Comparison of ENCODE assay signal across 8 cellular contexts in genomic region chr11:65415499-65416340, GRCh38. TPM values are rescaled to one million over a fixed set of nuclear protein-coding genes. Genes with fewer than 3 reads are reported as not detected.
A peak's percentile ranks its signal among the peaks of the same experiment; 100 is the strongest.
DNase-seq lines count a peak whose midpoint lies in the region; ATAC-seq and TF ChIP-seq lines count a peak whose summit lies in the region.

No MANE protein-coding gene starts in this region.

- ATAC-seq in gastroesophageal sphincter (no peak), HG02938 (IDR thresholded peaks at IDR 0.05; ENCODE audit: unreplicated experiment) (no peak), GM21447 (IDR thresholded peaks at IDR 0.05; ENCODE audit: unreplicated experiment) (no peak)

- H3K27ac ChIP-seq in WERI-Rb-1: peak overlapping the region; percentile 67
- peak overlapping the region in 3 of 4 donors; percentile 97 to 100 (median 99) for H3K27ac ChIP-seq in gastroesophageal sphincter
- peak overlapping the region; percentile 97 to 100 (median 100) for H3K27ac ChIP-seq in sigmoid colon

- TF ChIP-seq EP300 in gastroesophageal sphincter (IDR thresholded peaks at IDR 0.05): no peak
- TF ChIP-seq EP300 in sigmoid colon (IDR thresholded peaks at IDR 0.05): no peak

- H3K36me3 ChIP-seq in WERI-Rb-1 (peaks cover 10% of the 10 kb centered on the region), gastroesophageal sphincter (peaks cover 0 to 28% of the 10 kb centered on the region in 2 donors), sigmoid colon (peaks cover 0 to 19% (median 10%) of the 10 kb centered on the region in 4 donors)

- in situ Hi-C loops in GM13976 (cut with MboI; ENCODE audit: low sequenced_read_pairs, unreplicated experiment): no loop called here

- no peaks in the 10 kb centered on the region for H3K9me3 ChIP-seq in WERI-Rb-1 (ENCODE audit: severe bottlenecking)
- no peaks in the 10 kb centered on the region for H3K9me3 ChIP-seq in gastroesophageal sphincter
- no peaks in the 10 kb centered on the region for H3K9me3 ChIP-seq in sigmoid colon

- intact Hi-C loops in sigmoid colon (cut with DNase I): loop anchor here (1.0 kb wide), 2 partner anchors 54 to 95 kb away; no protein-coding TSS in a partner anchor

- peak overlapping the region; percentile 24 for H3K4me3 ChIP-seq in WERI-Rb-1 (ENCODE audit: low read depth, low read length)
- peak overlapping the region in 1 of 2 donors; percentile 81 for H3K4me3 ChIP-seq in gastroesophageal sphincter
- peak overlapping the region; percentile 12 to 88 (median 52) for H3K4me3 ChIP-seq in sigmoid colon

- no peak for TF ChIP-seq POLR2A in gastroesophageal sphincter (IDR thresholded peaks at IDR 0.05)
- no peak for TF ChIP-seq POLR2A in sigmoid colon (IDR thresholded peaks at IDR 0.05)

- TF ChIP-seq CTCF in GM13976 (IDR thresholded peaks at IDR 0.05; ENCODE audit: borderline replicate concordance, control extremely low read depth, extremely low read depth, insufficient read depth, missing control alignments) (no peak), WERI-Rb-1 (IDR thresholded peaks at IDR 0.05; ENCODE audit: low read depth, low read length) (no peak), gastroesophageal sphincter (IDR thresholded peaks at IDR 0.05) (no peak), sigmoid colon (IDR thresholded peaks at IDR 0.05) (no peak)

- H3K4me1 ChIP-seq in gastroesophageal sphincter (peaks cover 6 to 70% (median 36%) of the 10 kb centered on the region in 3 donors), sigmoid colon (peaks cover 0 to 51% (median 50%) of the 10 kb centered on the region in 4 donors)

- DNase-seq in GM13976 (ENCODE audit: low spot score): peak; percentile 26
- no peak for DNase-seq in WERI-Rb-1
- DNase-seq in sigmoid colon: peak; percentile 71
- DNase-seq in NCI-H1436 treated with DMSO at 0.1 percent for 48 hours (lab: John Stamatoyannopoulos, UW): no peak
- DNase-seq in NCI-H2196 treated with DMSO at 0.1 percent for 48 hours (lab: John Stamatoyannopoulos, UW; ENCODE audit: unreplicated experiment): no peak

- H3K27me3 ChIP-seq in WERI-Rb-1 (ENCODE audit: insufficient read depth, low read depth, severe bottlenecking) (no peaks in the 10 kb centered on the region), gastroesophageal sphincter (no peaks in the 10 kb centered on the region), sigmoid colon (no peaks in the 10 kb centered on the region)

- WGBS in gastroesophageal sphincter (ENCODE audit: low coverage in 1 of 2), 2 donors: 40 to 83% methylated on average over 1 to 3 of the region's 11 CpGs
- WGBS in sigmoid colon, 2 donors: 67 to 73% methylated on average over 11 of the region's 11 CpGs

RNA-seq across cellular contexts. Expression of gene NEAT1, which starts 6.9 kb away (rescaled TPM):
- total RNA-seq in gastroesophageal sphincter (100 to 1,000 TPM in 2 of 4 donors, 10 to 100 TPM in 2; 21.0 to 341 (median 183) TPM), sigmoid colon (100 to 1,000 TPM; 142 to 573 (median 268) TPM)
- polyA plus RNA-seq in sigmoid colon: 100 to 1,000 TPM in 1 of 3 donors, 10 to 100 TPM in 2; 26.8 to 587 (median 78.7) TPM

RNA-seq across cellular contexts. Expression of gene FRMD8, which starts 29.3 kb away (rescaled TPM):
- total RNA-seq in gastroesophageal sphincter: 10 to 100 TPM; 19.9 to 31.5 (median 21.3) TPM
- total RNA-seq in sigmoid colon: 10 to 100 TPM; 10.7 to 27.5 (median 15.6) TPM
- 10 to 100 TPM; 21.6 to 29.0 (median 25.2) TPM for polyA plus RNA-seq in sigmoid colon

RNA-seq across cellular contexts. Expression of gene SLC25A45, which starts 33.3 kb away (rescaled TPM):
- total RNA-seq in gastroesophageal sphincter: 10 to 100 TPM in 1 of 4 donors, 1 to 10 TPM in 3; 3.7 to 11.5 (median 7.5) TPM
- total RNA-seq in sigmoid colon: 1 to 10 TPM; 2.5 to 8.9 (median 6.0) TPM
- 10 to 100 TPM in 1 of 3 donors, 1 to 10 TPM in 2; 1.2 to 12.8 (median 2.5) TPM for polyA plus RNA-seq in sigmoid colon

Comparison
In these comparisons a context has a peak if more than half of its experiments do, and no peak if none do; other contexts are left out.
1. DNase-seq: peak in GM13976 (single experiment) and sigmoid colon (single experiment); none in WERI-Rb-1 (single experiment), NCI-H1436 treated with DMSO at 0.1 percent for 48 hours (single experiment) and NCI-H2196 treated with DMSO at 0.1 percent for 48 hours (single experiment).
2. Peak in every context shown above with its lines, with median percentiles within 50 percentile points of each other: H3K27ac ChIP-seq.